ENCODE assay signal across 9 cellular contexts in genomic region chr17:1486802-1487695, GRCh38. TPM values are rescaled to one million over a fixed set of nuclear protein-coding genes. Genes with fewer than 3 reads are reported as not detected.
DNase-seq lines count a peak whose midpoint lies in the region; ATAC-seq and TF ChIP-seq lines count a peak whose summit lies in the region.
"Had no signal": no experiment of that assay in that cellular context is flagged by ENCODE, and none has a peak within 500 bp of the region (broad histone marks: within the 10 kb centered on the region; RNA-seq: fewer than 3 reads in every experiment).

No MANE protein-coding gene starts in this region.

- intact Hi-C loops in CD4-positive, alpha-beta T cell (cut with DNase I, micrococcal nuclease) = loop anchor here in 1 of 2 experiments (1.0 to 2.0 kb wide), 2 partner anchors 31 to 76 kb away; partner anchors contain the start of genes CRK and PITPNA

- H3K9me3 Mint-ChIP-seq in CD4-positive, alpha-beta T cell = no peaks in the 10 kb centered on the region
- H3K9me3 Mint-ChIP-seq in activated CD4-positive, alpha-beta memory T cell treated with anti-CD3 and anti-CD28 coated beads, Interleukin-2, amount 10 ng/mL, durations not matched to agents 7 days and 5 days = no peaks in the 10 kb centered on the region

- CTCF ChIA-PET in CD4-positive, alpha-beta T cell (lab: Charles Lee) = interaction anchor here (1.0 to 2.9 kb wide), 2 partner anchors 29 to 122 kb away, joined by 3 to 12 read pairs; partner anchors contain the start of gene INPP5K
- CTCF ChIA-PET in activated CD4-positive, alpha-beta memory T cell treated with anti-CD3 and anti-CD28 coated beads, Interleukin-2, amount 10 ng/mL, durations not matched to agents 7 days and 5 days (lab: Charles Lee) = interaction anchor here (0.8 to 1.3 kb wide), 3 partner anchors 12 to 122 kb away, joined by 3 to 5 read pairs (median 4); no protein-coding TSS in a partner anchor

- H3K4me3 Mint-ChIP-seq in CD4-positive, alpha-beta T cell = peak overlapping the region; percentile 94
- H3K4me3 Mint-ChIP-seq in activated CD4-positive, alpha-beta memory T cell treated with anti-CD3 and anti-CD28 coated beads, Interleukin-2, amount 10 ng/mL, durations not matched to agents 7 days and 5 days = peak overlapping the region; percentile 77

- POLR2A ChIA-PET in CD4-positive, alpha-beta T cell (lab: Charles Lee) = interaction anchor here (0.6 to 2.9 kb wide), 9 partner anchors 18 to 230 kb away, joined by 3 to 36 read pairs (median 4); partner anchors contain the start of genes CRK, INPP5K and PITPNA
- POLR2A ChIA-PET in activated CD4-positive, alpha-beta memory T cell treated with anti-CD3 and anti-CD28 coated beads, Interleukin-2, amount 10 ng/mL, durations not matched to agents 7 days and 5 days (lab: Charles Lee) = interaction anchor here (0.7 to 3.9 kb wide), 13 partner anchors 9 to 126 kb away, joined by 3 to 34 read pairs (median 3); partner anchors contain the start of genes CRK, INPP5K and YWHAE

- no peaks in the 10 kb centered on the region for H3K27me3 ChIP-seq in CD4-positive, alpha-beta T cell (ENCODE audit: control insufficient read depth, insufficient read depth, low read length)
- H3K27me3 ChIP-seq in MG63 (no peaks in the 10 kb centered on the region), mucosa of rectum (ENCODE audit: control insufficient read depth in 2 of 2, insufficient read depth in 2 of 2, low read length in 2 of 2) (no peaks in the 10 kb centered on the region)
- no peaks in the 10 kb centered on the region for H3K27me3 ChIP-seq in effector memory CD4-positive, alpha-beta T cell (replicated peaks; ENCODE audit: control insufficient read depth, insufficient read depth, low read length, poor library complexity, severe bottlenecking)

- peaks cover 40% of the 10 kb centered on the region for H3K4me1 ChIP-seq in effector memory CD4-positive, alpha-beta T cell (ENCODE audit: control insufficient read depth, insufficient read depth, low read length, poor library complexity, severe bottlenecking)
- H3K4me1 ChIP-seq in mucosa of rectum (ENCODE audit: control insufficient read depth in 2 of 2, insufficient read depth in 2 of 2, low read length in 2 of 2) = peaks cover 31 to 41% of the 10 kb centered on the region in 2 donors

- DNase-seq in CD4-positive, alpha-beta T cell = peak; percentile 56 to 84 (median 74)
- DNase-seq in MG63 (peak; percentile 64), epidermal melanocyte (ENCODE audit: insufficient read length, low spot score) (no peak), D341Med (ENCODE audit: low spot score) (no peak)
- peak; percentile 67 for DNase-seq in activated CD4-positive, alpha-beta memory T cell treated with anti-CD3 and anti-CD28 coated beads, Interleukin-2, amount 10 ng/mL, durations not matched to agents 7 days and 5 days
- peak; percentile 64 to 71 (median 71) for DNase-seq in effector memory CD4-positive, alpha-beta T cell
- DNase-seq in stimulated activated CD8-positive, alpha-beta memory T cell treated with anti-CD3 and anti-CD28 coated beads, Interleukin-4, amount 100 ng/mL, for 48 hours = peak; percentile 88

- H3K4me3 ChIP-seq in MG63 (peak overlapping the region; percentile 41), mucosa of rectum (ENCODE audit: low read length in 2 of 2) (peak overlapping the region; percentile 60 to 68)
- H3K4me3 ChIP-seq in effector memory CD4-positive, alpha-beta T cell (ENCODE audit: insufficient read depth, low read depth, low read length, poor library complexity, severe bottlenecking) = peak overlapping the region; percentile 52

- peak overlapping the region; percentile 75 to 83 for H3K9ac ChIP-seq in mucosa of rectum (ENCODE audit: low read depth in 1 of 2, low read length in 2 of 2)

- H3K36me3 ChIP-seq in MG63 = peaks cover 12% of the 10 kb centered on the region
- H3K36me3 ChIP-seq in effector memory CD4-positive, alpha-beta T cell (ENCODE audit: control insufficient read depth, insufficient read depth, low read length) = peaks cover 7% of the 10 kb centered on the region
- H3K36me3 ChIP-seq in mucosa of rectum (ENCODE audit: control insufficient read depth in 2 of 2, insufficient read depth in 2 of 2, low read length in 2 of 2) = peaks cover 12 to 13% of the 10 kb centered on the region in 2 donors

- ATAC-seq in CD4-positive, alpha-beta T cell (ENCODE audit: poor library complexity) = peak; percentile 51

- peak overlapping the region; percentile 91 for H3K27ac Mint-ChIP-seq in CD4-positive, alpha-beta T cell
- peak overlapping the region; percentile 89 for H3K27ac Mint-ChIP-seq in activated CD4-positive, alpha-beta memory T cell treated with anti-CD3 and anti-CD28 coated beads, Interleukin-2, amount 10 ng/mL, durations not matched to agents 7 days and 5 days

- TF ChIP-seq CTCF in CD4-positive, alpha-beta T cell (IDR thresholded peaks at IDR 0.05) = no peak

- peaks cover 37% of the 10 kb centered on the region for H3K4me1 Mint-ChIP-seq in CD4-positive, alpha-beta T cell (ENCODE audit: low read depth)
- H3K4me1 Mint-ChIP-seq in activated CD4-positive, alpha-beta memory T cell treated with anti-CD3 and anti-CD28 coated beads, Interleukin-2, amount 10 ng/mL, durations not matched to agents 7 days and 5 days = peaks cover 47% of the 10 kb centered on the region

- peaks cover 5% of the 10 kb centered on the region for H3K36me3 Mint-ChIP-seq in CD4-positive, alpha-beta T cell (ENCODE audit: low read depth)
- peaks cover 12% of the 10 kb centered on the region for H3K36me3 Mint-ChIP-seq in activated CD4-positive, alpha-beta memory T cell treated with anti-CD3 and anti-CD28 coated beads, Interleukin-2, amount 10 ng/mL, durations not matched to agents 7 days and 5 days (ENCODE audit: low read depth)

- no peaks in the 10 kb centered on the region for H3K27me3 Mint-ChIP-seq in CD4-positive, alpha-beta T cell
- peaks cover 2% of the 10 kb centered on the region for H3K27me3 Mint-ChIP-seq in activated CD4-positive, alpha-beta memory T cell treated with anti-CD3 and anti-CD28 coated beads, Interleukin-2, amount 10 ng/mL, durations not matched to agents 7 days and 5 days

- H3K27ac ChIP-seq in CD4-positive, alpha-beta T cell (ENCODE audit: low read depth, low read length) = peak overlapping the region; percentile 64
- H3K27ac ChIP-seq in effector memory CD4-positive, alpha-beta T cell (ENCODE audit: insufficient read depth, low read length, poor library complexity, severe bottlenecking) = peak overlapping the region; percentile 75
- peak overlapping the region; percentile 96 for H3K27ac ChIP-seq in mucosa of rectum (ENCODE audit: low read depth in 2 of 2, low read length in 2 of 2)
- H3K27ac ChIP-seq: HL-60 had no signal

- no peaks in the 10 kb centered on the region for H3K9me3 ChIP-seq in CD4-positive, alpha-beta T cell (ENCODE audit: control insufficient read depth, low read length)
- H3K9me3 ChIP-seq in MG63 (no peaks in the 10 kb centered on the region), mucosa of rectum (ENCODE audit: control insufficient read depth in 2 of 2, low read length in 2 of 2) (no peaks in the 10 kb centered on the region)
- H3K9me3 ChIP-seq in effector memory CD4-positive, alpha-beta T cell (ENCODE audit: control insufficient read depth, low read length) = no peaks in the 10 kb centered on the region

RNA-seq across cellular contexts. Expression of gene MYO1C, which starts 5.4 kb away (rescaled TPM):
- 10 to 100 TPM; 21.0 to 24.7 TPM for total RNA-seq in CD4-positive, alpha-beta T cell
- 65.5 and 75.2 TPM in 2 replicates for total RNA-seq in MG63 (2014; rRNA removed; shearing (Covaris generic); ENCODE audit: low replicate concordance)
- 10 to 100 TPM; 59.3 to 64.8 TPM for total RNA-seq in activated CD4-positive, alpha-beta memory T cell treated with anti-CD3 and anti-CD28 coated beads, Interleukin-2, amount 10 ng/mL, durations not matched to agents 7 days and 5 days

RNA-seq across cellular contexts. Expression of gene INPP5K, which starts 29.4 kb away (rescaled TPM):
- total RNA-seq in CD4-positive, alpha-beta T cell = 100 to 1,000 TPM; 199 to 207 TPM
- 30.8 and 75.0 TPM in 2 replicates for total RNA-seq in MG63 (2014; rRNA removed; shearing (Covaris generic); ENCODE audit: low replicate concordance)
- 10 to 100 TPM; 52.4 to 58.1 TPM for total RNA-seq in activated CD4-positive, alpha-beta memory T cell treated with anti-CD3 and anti-CD28 coated beads, Interleukin-2, amount 10 ng/mL, durations not matched to agents 7 days and 5 days

RNA-seq across cellular contexts. Expression of gene CRK, which starts 31.0 kb away (rescaled TPM):
- 10 to 100 TPM; 13.6 to 14.5 TPM for total RNA-seq in CD4-positive, alpha-beta T cell
- 35.1 and 36.0 TPM in 2 replicates for total RNA-seq in MG63 (2014; rRNA removed; shearing (Covaris generic); ENCODE audit: low replicate concordance)
- total RNA-seq in activated CD4-positive, alpha-beta memory T cell treated with anti-CD3 and anti-CD28 coated beads, Interleukin-2, amount 10 ng/mL, durations not matched to agents 7 days and 5 days = 10 to 100 TPM; 19.9 to 21.9 TPM

Comparison
In these comparisons a context has a peak if more than half of its experiments do, and no peak if none do; other contexts are left out.
1. DNase-seq: peak in CD4-positive, alpha-beta T cell (10 of 10), MG63 (single experiment), activated CD4-positive, alpha-beta memory T cell treated with anti-CD3 and anti-CD28 coated beads, Interleukin-2, amount 10 ng/mL, durations not matched to agents 7 days and 5 days (single experiment), effector memory CD4-positive, alpha-beta T cell (3 of 3) and stimulated activated CD8-positive, alpha-beta memory T cell treated with anti-CD3 and anti-CD28 coated beads, Interleukin-4, amount 100 ng/mL, for 48 hours (single experiment); none in epidermal melanocyte (single experiment) and D341Med (single experiment).
2. Peak in every context shown above with its lines, with median percentiles within 50 percentile points of each other: H3K27ac ChIP-seq and H3K4me3 ChIP-seq.